ENCODE assay signal across 10 cellular contexts in the genomic region with DNA sequence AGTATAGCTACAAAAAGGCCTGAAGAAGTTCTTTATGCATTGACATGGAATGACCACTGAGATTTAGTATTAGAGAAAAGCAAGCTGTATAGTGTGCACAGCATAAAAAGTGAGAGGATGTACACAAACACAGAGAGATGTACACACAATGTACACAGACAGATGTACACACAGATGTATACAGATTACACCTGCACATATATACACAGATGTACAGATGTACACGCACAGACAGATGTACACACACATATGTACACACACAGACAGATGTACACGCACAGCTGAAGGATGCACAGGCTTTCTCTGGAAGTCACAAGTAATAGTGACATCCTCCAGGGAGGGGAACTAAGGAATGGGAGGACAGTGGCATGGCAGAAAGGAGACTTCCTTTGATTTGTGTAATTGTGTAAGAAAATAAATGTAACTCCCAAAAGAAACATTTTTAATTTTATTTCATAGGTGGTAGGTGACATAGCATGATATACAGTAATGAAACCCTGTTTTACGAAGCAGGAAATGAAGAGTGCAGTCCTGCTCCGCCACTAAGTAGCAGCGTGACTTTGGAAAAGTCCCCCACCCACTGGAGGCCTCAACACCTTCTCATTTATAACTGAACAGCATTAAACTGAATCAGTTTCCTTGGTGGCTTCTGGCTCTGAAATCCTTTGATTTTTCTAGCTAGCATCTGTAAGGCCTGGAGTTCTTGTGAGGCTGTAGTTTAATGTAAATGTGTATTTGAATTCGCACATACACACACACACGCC. TPM values are rescaled to one million over a fixed set of nuclear protein-coding genes. Genes with fewer than 3 reads are reported as not detected.
DNase-seq lines count a peak whose midpoint lies in the region; ATAC-seq and TF ChIP-seq lines count a peak whose summit lies in the region.
"Had no signal": no experiment of that assay in that cellular context is flagged by ENCODE, and none has a peak within 500 bp of the region (broad histone marks: within the 10 kb centered on the region; RNA-seq: fewer than 3 reads in every experiment).

No MANE protein-coding gene starts in this region.

- POLR2A ChIA-PET in HEK293T (lab: Yijun Ruan, JAX): no interaction called here

- no peaks in the 10 kb centered on the region for H3K9me3 ChIP-seq in muscle layer of duodenum (ENCODE audit: control insufficient read depth in 1 of 2, low read length in 2 of 2)
- no peaks in the 10 kb centered on the region for H3K9me3 ChIP-seq in tibial nerve
- no peaks in the 10 kb centered on the region for H3K9me3 ChIP-seq in body of pancreas

- CTCF ChIA-PET in HEK293T (lab: Yijun Ruan, JAX): no interaction called here

- H3K4me1 ChIP-seq in muscle layer of duodenum (ENCODE audit: control insufficient read depth in 1 of 2, insufficient read depth in 2 of 2, low read length in 2 of 2): peaks cover 0 to 12% of the 10 kb centered on the region in 2 donors
- H3K4me1 ChIP-seq in tibial nerve: peaks cover 0 to 62% (median 13%) of the 10 kb centered on the region in 4 donors
- peaks cover 10% of the 10 kb centered on the region for H3K4me1 ChIP-seq in body of pancreas

- TF ChIP-seq EP300 in tibial nerve (IDR thresholded peaks at IDR 0.05): no peak

- ATAC-seq in body of pancreas: no peak

- no peak overlapping the region for H3K4me3 ChIP-seq in muscle layer of duodenum (ENCODE audit: low read depth in 1 of 2, low read length in 2 of 2)
- no peak overlapping the region for H3K4me3 ChIP-seq in tibial nerve
- no peak overlapping the region for H3K4me3 ChIP-seq in body of pancreas

- TF ChIP-seq CTCF in tibial nerve (IDR thresholded peaks at IDR 0.05): no peak
- TF ChIP-seq CTCF in body of pancreas (IDR thresholded peaks at IDR 0.05): no peak

- WGBS in tibial nerve, 2 donors: 71 to 74% methylated on average over 7 of the region's 7 CpGs
- WGBS in body of pancreas, 2 donors: 65 to 78% methylated on average over 7 of the region's 7 CpGs

- intact Hi-C loops in body of pancreas (cut with DNase I): no loop called here

- H3K27ac ChIP-seq in muscle layer of duodenum (ENCODE audit: low read length) (peak overlapping the region; percentile 19), tibial nerve (peak overlapping the region; percentile 9 to 40 (median 20)), body of pancreas (no peak overlapping the region)

- DNase-seq in activated T-cell treated with anti-CD3 and anti-CD28 coated beads for 24 hours (ENCODE audit: low read depth): peak; percentile 60
- no peak for DNase-seq in activated T-cell treated with anti-CD3 and anti-CD28 coated beads, Interleukin-2, amount 50 U/mL, for 1 hour
- DNase-seq in activated T-cell treated with anti-CD3 and anti-CD28 coated beads for 48 hours (ENCODE audit: low read depth): peak; percentile 52
- no peak for DNase-seq in tibial nerve (ENCODE audit: low spot score in 2 of 2)
- DNase-seq in islet precursor cell: no peak
- DNase-seq in HEK293T (ENCODE audit: extremely low spot score): no peak
- DNase-seq in body of pancreas: no peak
- DNase-seq: kidney glomerular epithelial cell, NCI-H1694 treated with DMSO at 0.1 percent for 48 hours had no signal

- H3K36me3 ChIP-seq in muscle layer of duodenum (ENCODE audit: control insufficient read depth in 1 of 2, insufficient read depth in 2 of 2, low read length in 2 of 2) (no peaks in the 10 kb centered on the region), tibial nerve (peaks cover 0 to 3% (median 0%) of the 10 kb centered on the region in 3 donors), body of pancreas (replicated peaks in 1 of 2; ENCODE audit: insufficient read depth in 1 of 2, low read depth in 2 of 2) (no peaks in the 10 kb centered on the region)

- TF ChIP-seq POLR2A in tibial nerve (IDR thresholded peaks at IDR 0.05) (no peak), body of pancreas (IDR thresholded peaks at IDR 0.05) (no peak)

- H3K27me3 ChIP-seq in muscle layer of duodenum (ENCODE audit: low read depth, low read length) (no peaks in the 10 kb centered on the region), tibial nerve (no peaks in the 10 kb centered on the region), body of pancreas (no peaks in the 10 kb centered on the region)

TF ChIP-seq in HEK293T, 16 proteins besides CTCF, POLR2A, EP300 and RAD21:
- TF ChIP-seq ELF4 (IDR thresholded peaks at IDR 0.05) (no peak), FOXK2 (IDR thresholded peaks at IDR 0.05) (no peak), BHLHE40 (IDR thresholded peaks at IDR 0.05; ENCODE audit: borderline replicate concordance) (no peak), LEF1 (IDR thresholded peaks at IDR 0.05; ENCODE audit: borderline replicate concordance) (no peak), SP1 (IDR thresholded peaks at IDR 0.05) (no peak), TARDBP (IDR thresholded peaks at IDR 0.05) (no peak), NFRKB (IDR thresholded peaks at IDR 0.05) (no peak), ZNF384 (IDR thresholded peaks at IDR 0.05) (no peak), HDGF (IDR thresholded peaks at IDR 0.05; ENCODE audit: borderline replicate concordance) (no peak), PKNOX1 (IDR thresholded peaks at IDR 0.05) (no peak), CTBP1 (IDR thresholded peaks at IDR 0.05; ENCODE audit: borderline replicate concordance) (no peak), FOXA1 (IDR thresholded peaks at IDR 0.05) (no peak), L3MBTL2 (conservative IDR thresholded peaks at IDR 0.05) (no peak), SUZ12 (IDR thresholded peaks at IDR 0.05) (no peak), FOXM1 (IDR thresholded peaks at IDR 0.05; ENCODE audit: borderline replicate concordance) (no peak), ARNT (IDR thresholded peaks at IDR 0.05) (no peak)

RNA-seq across cellular contexts. Expression of gene NFATC2, which starts 14.1 kb away (rescaled TPM):
- total RNA-seq in tibial nerve (10 to 100 TPM in 1 of 4 donors, 1 to 10 TPM in 3; 6.0 to 11.5 (median 7.7) TPM), body of pancreas (1 to 10 TPM; 4.9 to 7.6 TPM)

Comparison
In these comparisons a context has a peak if more than half of its experiments do, and no peak if none do; other contexts are left out.
1. DNase-seq: peak in activated T-cell treated with anti-CD3 and anti-CD28 coated beads for 24 hours (single experiment) and activated T-cell treated with anti-CD3 and anti-CD28 coated beads for 48 hours (single experiment); none in activated T-cell treated with anti-CD3 and anti-CD28 coated beads, Interleukin-2, amount 50 U/mL, for 1 hour (single experiment), tibial nerve (0 of 2), islet precursor cell (single experiment), HEK293T (single experiment) and body of pancreas (0 of 4).
2. H3K27ac ChIP-seq: peak in muscle layer of duodenum (single experiment) and tibial nerve (4 of 4); none in body of pancreas (0 of 4).